ENCODE assay signal across 8 cellular contexts in the genomic region with DNA sequence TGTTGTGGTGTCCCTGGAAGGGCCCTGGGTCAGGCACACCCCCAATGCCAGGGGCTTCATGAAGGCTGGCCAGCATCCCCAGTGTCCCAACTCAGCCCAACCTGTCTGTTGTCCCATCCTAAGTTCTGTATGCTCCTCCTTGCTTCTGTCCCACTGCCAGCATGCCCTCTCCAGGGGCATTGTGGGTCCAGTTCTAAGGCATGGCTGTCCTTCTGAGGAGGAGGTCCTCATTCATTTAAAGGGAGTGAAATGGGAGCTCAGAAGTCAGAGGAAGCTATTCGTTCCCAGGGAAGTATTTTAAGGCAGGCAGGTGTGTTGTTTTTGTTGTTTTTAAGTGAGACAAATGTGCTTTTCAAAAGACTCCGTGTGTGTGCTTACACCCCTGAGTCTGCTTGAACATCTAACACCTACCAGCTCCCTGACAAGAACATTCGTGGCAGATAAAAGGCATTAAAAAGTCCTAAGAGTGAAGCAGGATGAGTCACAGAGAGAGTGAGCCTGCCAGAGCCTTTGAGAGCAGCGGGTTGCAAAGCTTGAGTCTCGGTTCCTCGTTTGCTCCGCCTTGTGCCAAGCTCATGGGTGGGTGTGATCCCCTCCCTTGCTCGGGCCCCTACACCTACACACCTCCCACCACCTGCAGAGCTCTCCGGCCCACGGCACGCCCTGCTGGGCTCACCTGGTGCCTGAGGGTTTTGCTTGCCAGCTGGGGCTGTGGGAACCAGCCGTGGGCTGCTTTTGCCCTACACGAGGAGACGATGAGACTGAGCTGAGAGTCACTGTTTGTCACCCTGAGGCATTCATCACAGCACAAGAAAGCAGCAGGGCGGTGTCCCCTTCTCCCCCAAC.
A peak's percentile ranks its signal among the peaks of the same experiment; 100 is the strongest.
DNase-seq lines count a peak whose midpoint lies in the region; ATAC-seq and TF ChIP-seq lines count a peak whose summit lies in the region.

No MANE protein-coding gene starts in this region.

- TF ChIP-seq CTCF in WTC11 (IDR thresholded peaks at IDR 0.05) = no peak
- no peak for TF ChIP-seq CTCF in fibroblast of mammary gland (conservative IDR thresholded peaks at IDR 0.05; ENCODE audit: control insufficient read depth, insufficient read depth, low read depth, low read length)
- TF ChIP-seq CTCF in prostate gland (IDR thresholded peaks at IDR 0.05) = no peak

- H3K36me3 ChIP-seq in CD4-positive, alpha-beta memory T cell (ENCODE audit: insufficient read depth, low read length) = no peaks in the 10 kb centered on the region
- H3K36me3 ChIP-seq in prostate gland = no peaks in the 10 kb centered on the region

- H3K4me3 Mint-ChIP-seq in CD4-positive, alpha-beta memory T cell = peak overlapping the region in 5 of 8 donors; percentile 27 to 58 (median 45)
- no peak overlapping the region for H3K4me3 Mint-ChIP-seq in WTC11

- H3K4me1 ChIP-seq in CD4-positive, alpha-beta memory T cell (ENCODE audit: insufficient read depth, low read length) = peaks cover 5% of the 10 kb centered on the region
- no peaks in the 10 kb centered on the region for H3K4me1 ChIP-seq in prostate gland (replicated peaks)

- peaks cover 20 to 27% of the 10 kb centered on the region in 2 donors for H3K27me3 Mint-ChIP-seq in CD4-positive, alpha-beta memory T cell
- no peaks in the 10 kb centered on the region; the same call in 1 of the 2 replicates for H3K27me3 Mint-ChIP-seq in WTC11 (ENCODE audit: low read depth)

- peaks cover 0 to 2% (median 0%) of the 10 kb centered on the region in 8 donors for H3K9me3 Mint-ChIP-seq in CD4-positive, alpha-beta memory T cell
- H3K9me3 Mint-ChIP-seq in WTC11 = no peaks in the 10 kb centered on the region

- TF ChIP-seq POLR2A in prostate gland (IDR thresholded peaks at IDR 0.05) = no peak

- no peak for DNase-seq in CD4-positive, alpha-beta memory T cell
- DNase-seq in WTC11 (ENCODE audit: low spot score) = no peak
- peak; percentile 83 for DNase-seq in fibroblast of mammary gland (ENCODE audit: low read depth)
- peak in 2 of 3 donors; percentile 7 to 15 for DNase-seq in stimulated activated CD4-positive, alpha-beta T cell treated with anti-CD3 and anti-CD28 coated beads, TNF-alpha, amount 100 ng/mL, for 48 hours (ENCODE audit: low read depth in 3 of 3)
- DNase-seq in OCI-M2 (lab: John Stamatoyannopoulos, UW; ENCODE audit: unreplicated experiment) = no peak
- DNase-seq in prostate gland (ENCODE audit: low spot score) = no peak

- CTCF ChIA-PET in CD4-positive, alpha-beta memory T cell (lab: Charles Lee; ENCODE audit: partially characterized antibody) = no interaction called here
- CTCF ChIA-PET in WTC11 (lab: Charles Lee) = interaction anchor here (0.9 to 1.5 kb wide), 3 partner anchors 19 to 56 kb away, joined by 3 to 4 read pairs (median 3); no protein-coding TSS in a partner anchor

- no peaks in the 10 kb centered on the region for H3K27me3 ChIP-seq in CD4-positive, alpha-beta memory T cell (ENCODE audit: insufficient read depth, low read length)
- H3K27me3 ChIP-seq in prostate gland (replicated peaks; ENCODE audit: insufficient read depth) = no peaks in the 10 kb centered on the region

- ATAC-seq in GM19324 (IDR thresholded peaks at IDR 0.05; ENCODE audit: low FRiP score, unreplicated experiment) (peak; percentile 89), HG03135 (IDR thresholded peaks at IDR 0.05; ENCODE audit: unreplicated experiment) (peak; percentile 87), WTC11 (no peak; the same call in 1 of the 2 replicates)

- intact Hi-C loops in CD4-positive, alpha-beta memory T cell (cut with micrococcal nuclease) = no loop called here
- intact Hi-C loops in prostate gland (cut with DNase I) = no loop called here

- H3K27ac ChIP-seq in CD4-positive, alpha-beta memory T cell (ENCODE audit: low read depth, low read length) = no peak overlapping the region
- no peak overlapping the region for H3K27ac ChIP-seq in prostate gland

- no peak overlapping the region for H3K27ac Mint-ChIP-seq in CD4-positive, alpha-beta memory T cell
- H3K27ac Mint-ChIP-seq in WTC11 = no peak overlapping the region

- no peaks in the 10 kb centered on the region for H3K36me3 Mint-ChIP-seq in CD4-positive, alpha-beta memory T cell
- no peaks in the 10 kb centered on the region for H3K36me3 Mint-ChIP-seq in WTC11

- H3K4me1 Mint-ChIP-seq in CD4-positive, alpha-beta memory T cell = peaks cover 0 to 19% (median 9%) of the 10 kb centered on the region in 4 donors
- H3K4me1 Mint-ChIP-seq in WTC11 = peaks cover 34% of the 10 kb centered on the region

- no peaks in the 10 kb centered on the region for H3K9me3 ChIP-seq in CD4-positive, alpha-beta memory T cell (ENCODE audit: control insufficient read depth in 1 of 2, low read length in 2 of 2)
- H3K9me3 ChIP-seq in prostate gland = no peaks in the 10 kb centered on the region

- WGBS in prostate gland = 11% methylated on average over 15 of the region's 15 CpGs

- POLR2A ChIA-PET in CD4-positive, alpha-beta memory T cell (lab: Charles Lee; ENCODE audit: partially characterized antibody) = no interaction called here
- POLR2A ChIA-PET in WTC11 (lab: Charles Lee) = no interaction called here

- H3K4me3 ChIP-seq in CD4-positive, alpha-beta memory T cell (ENCODE audit: low read length in 2 of 2) = no peak overlapping the region
- H3K4me3 ChIP-seq in fibroblast of mammary gland (ENCODE audit: control insufficient read depth, low read depth, low read length) (peak overlapping the region; percentile 12), prostate gland (no peak overlapping the region)

TF ChIP-seq in WTC11, 78 proteins besides CTCF, POLR2A, EP300 and RAD21:
- no peak for TF ChIP-seq EMX1 (CRISPR knock-in tag; IDR thresholded peaks at IDR 0.05)
- TF ChIP-seq JUN (CRISPR knock-in tag; IDR thresholded peaks at IDR 0.05) = no peak
- TF ChIP-seq NFATC4 (CRISPR knock-in tag; IDR thresholded peaks at IDR 0.05) = no peak
- TF ChIP-seq ZNF423 (CRISPR knock-in tag; IDR thresholded peaks at IDR 0.05) = peak; percentile 15; the same call in 1 of the 2 replicates
TF ChIP-seq in WTC11: peak in this region for 1.

Comparison
In these comparisons a context has a peak if more than half of its experiments do, and no peak if none do; other contexts are left out.
1. DNase-seq: peak in fibroblast of mammary gland (single experiment) and stimulated activated CD4-positive, alpha-beta T cell treated with anti-CD3 and anti-CD28 coated beads, TNF-alpha, amount 100 ng/mL, for 48 hours (2 of 3); none in CD4-positive, alpha-beta memory T cell (0 of 5), WTC11 (single experiment), OCI-M2 (single experiment) and prostate gland (single experiment).